ENCODE assay signal across 16 cellular contexts in the genomic region with DNA sequence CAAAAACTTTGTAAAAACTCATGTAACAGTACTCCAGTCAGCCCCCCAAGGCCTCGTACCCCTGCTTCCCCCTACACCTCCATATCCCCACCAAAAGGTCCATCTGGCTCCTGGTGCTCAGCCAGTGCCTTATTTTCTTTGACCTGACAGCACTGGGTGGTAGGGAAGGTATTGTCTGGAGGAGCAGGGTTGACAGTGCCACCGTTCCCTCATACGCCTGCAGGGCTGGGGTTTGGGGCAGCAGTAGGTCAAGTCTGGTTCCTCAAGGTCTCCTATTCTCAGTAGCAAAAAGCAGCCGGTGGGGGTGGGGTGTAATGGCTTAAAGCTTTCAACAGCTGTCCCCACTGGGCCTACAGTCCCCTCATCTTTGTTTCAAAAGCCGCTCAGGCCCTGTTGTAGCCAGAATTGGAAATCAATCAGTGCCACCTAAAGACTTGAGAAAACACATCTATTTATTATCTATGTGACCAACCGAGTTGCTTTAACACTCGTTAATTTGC.
"Had no signal": no experiment of that assay in that cellular context is flagged by ENCODE, and none has a peak within 500 bp of the region (broad histone marks: within the 10 kb centered on the region; RNA-seq: fewer than 3 reads in every experiment).

No MANE protein-coding gene starts in this region.

- H3K36me3 Mint-ChIP-seq: naive B cell had no signal

- H3K27me3 Mint-ChIP-seq: naive B cell, progenitor cell of endocrine pancreas had no signal

- H3K27ac Mint-ChIP-seq: progenitor cell of endocrine pancreas had no signal

- DNase-seq: effector memory CD4-positive, alpha-beta T cell; gastrocnemius medialis; left colon; left ventricle myocardium superior; mesenchymal stem cell; naive B cell; nucleus accumbens; pancreas; right cardiac atrium; small intestine; stimulated activated CD4-positive, alpha-beta T cell treated with anti-CD3 and anti-CD28 coated beads, Interleukin-12 subunit alpha, Interleukin-12 subunit beta, amount 100 ng/mL, for 4 hours; stimulated activated naive CD4-positive, alpha-beta T cell; stomach; substantia nigra; transverse colon had no signal

- H3K4me3 Mint-ChIP-seq: naive B cell had no signal

- H3K9me3 Mint-ChIP-seq: naive B cell had no signal
